In the genomic region with DNA sequence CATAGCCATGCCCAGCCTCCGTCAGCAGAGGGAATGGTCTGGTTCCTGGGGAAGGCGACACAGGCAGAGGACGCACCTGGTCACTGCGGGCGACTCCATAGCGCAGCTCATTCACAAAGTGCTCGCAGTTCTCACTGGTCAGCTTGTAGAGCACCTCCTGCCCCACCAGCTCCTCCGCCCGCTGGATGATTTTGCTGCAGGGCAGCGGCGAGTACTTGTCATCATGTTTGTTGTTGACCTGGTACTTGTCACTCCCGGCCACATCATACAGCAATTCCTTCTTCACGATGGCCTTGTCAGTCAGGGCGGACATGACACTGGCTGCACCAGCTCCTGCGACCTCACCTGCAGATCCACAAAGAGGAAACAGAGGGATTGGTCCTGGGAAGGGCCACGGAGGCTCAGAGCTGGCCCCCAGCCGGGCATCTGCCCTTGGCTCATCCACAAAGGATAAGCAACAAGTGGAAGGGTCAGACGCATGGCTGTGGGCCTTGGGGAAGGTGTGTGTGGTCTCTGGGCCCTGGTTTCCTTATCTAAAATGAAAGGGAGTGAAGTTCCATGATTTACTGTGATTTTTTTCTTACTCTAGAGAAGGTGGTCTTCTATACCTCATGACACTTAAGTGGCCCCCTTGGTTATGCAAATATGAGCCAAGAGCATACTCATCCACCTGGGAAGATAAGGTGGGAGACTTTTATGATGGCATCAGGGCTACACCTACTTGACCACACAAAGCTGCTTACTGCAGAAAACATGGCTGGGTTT, we compare ENCODE assay signal across 2 cellular contexts.
TF ChIP-seq lines count a peak whose summit lies in the region.

No MANE protein-coding gene starts in this region.

TF ChIP-seq in WTC11, 78 proteins besides CTCF, POLR2A, EP300 and RAD21:
- TF ChIP-seq NR2C2 (CRISPR knock-in tag; IDR thresholded peaks at IDR 0.05) = no peak
- no peak for TF ChIP-seq ZNF396 (CRISPR knock-in tag; IDR thresholded peaks at IDR 0.05; ENCODE audit: borderline replicate concordance)
- TF ChIP-seq, protein P1, sequence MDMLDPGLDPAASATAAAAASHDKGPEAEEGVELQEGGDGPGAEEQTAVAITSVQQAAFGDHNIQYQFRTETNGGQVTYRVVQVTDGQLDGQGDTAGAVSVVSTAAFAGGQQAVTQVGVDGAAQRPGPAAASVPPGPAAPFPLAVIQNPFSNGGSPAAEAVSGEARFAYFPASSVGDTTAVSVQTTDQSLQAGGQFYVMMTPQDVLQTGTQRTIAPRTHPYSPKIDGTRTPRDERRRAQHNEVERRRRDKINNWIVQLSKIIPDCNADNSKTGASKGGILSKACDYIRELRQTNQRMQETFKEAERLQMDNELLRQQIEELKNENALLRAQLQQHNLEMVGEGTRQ (CRISPR knock-in tag; IDR thresholded peaks at IDR 0.05) = no peak
- TF ChIP-seq, protein P2, sequence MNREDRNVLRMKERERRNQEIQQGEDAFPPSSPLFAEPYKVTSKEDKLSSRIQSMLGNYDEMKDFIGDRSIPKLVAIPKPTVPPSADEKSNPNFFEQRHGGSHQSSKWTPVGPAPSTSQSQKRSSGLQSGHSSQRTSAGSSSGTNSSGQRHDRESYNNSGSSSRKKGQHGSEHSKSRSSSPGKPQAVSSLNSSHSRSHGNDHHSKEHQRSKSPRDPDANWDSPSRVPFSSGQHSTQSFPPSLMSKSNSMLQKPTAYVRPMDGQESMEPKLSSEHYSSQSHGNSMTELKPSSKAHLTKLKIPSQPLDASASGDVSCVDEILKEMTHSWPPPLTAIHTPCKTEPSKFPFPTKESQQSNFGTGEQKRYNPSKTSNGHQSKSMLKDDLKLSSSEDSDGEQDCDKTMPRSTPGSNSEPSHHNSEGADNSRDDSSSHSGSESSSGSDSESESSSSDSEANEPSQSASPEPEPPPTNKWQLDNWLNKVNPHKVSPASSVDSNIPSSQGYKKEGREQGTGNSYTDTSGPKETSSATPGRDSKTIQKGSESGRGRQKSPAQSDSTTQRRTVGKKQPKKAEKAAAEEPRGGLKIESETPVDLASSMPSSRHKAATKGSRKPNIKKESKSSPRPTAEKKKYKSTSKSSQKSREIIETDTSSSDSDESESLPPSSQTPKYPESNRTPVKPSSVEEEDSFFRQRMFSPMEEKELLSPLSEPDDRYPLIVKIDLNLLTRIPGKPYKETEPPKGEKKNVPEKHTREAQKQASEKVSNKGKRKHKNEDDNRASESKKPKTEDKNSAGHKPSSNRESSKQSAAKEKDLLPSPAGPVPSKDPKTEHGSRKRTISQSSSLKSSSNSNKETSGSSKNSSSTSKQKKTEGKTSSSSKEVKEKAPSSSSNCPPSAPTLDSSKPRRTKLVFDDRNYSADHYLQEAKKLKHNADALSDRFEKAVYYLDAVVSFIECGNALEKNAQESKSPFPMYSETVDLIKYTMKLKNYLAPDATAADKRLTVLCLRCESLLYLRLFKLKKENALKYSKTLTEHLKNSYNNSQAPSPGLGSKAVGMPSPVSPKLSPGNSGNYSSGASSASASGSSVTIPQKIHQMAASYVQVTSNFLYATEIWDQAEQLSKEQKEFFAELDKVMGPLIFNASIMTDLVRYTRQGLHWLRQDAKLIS (CRISPR knock-in tag; IDR thresholded peaks at IDR 0.05; ENCODE audit: borderline replicate concordance) = no peak
- no peak for TF ChIP-seq CREB1 (CRISPR knock-in tag; IDR thresholded peaks at IDR 0.05)
- TF ChIP-seq, protein P3, sequence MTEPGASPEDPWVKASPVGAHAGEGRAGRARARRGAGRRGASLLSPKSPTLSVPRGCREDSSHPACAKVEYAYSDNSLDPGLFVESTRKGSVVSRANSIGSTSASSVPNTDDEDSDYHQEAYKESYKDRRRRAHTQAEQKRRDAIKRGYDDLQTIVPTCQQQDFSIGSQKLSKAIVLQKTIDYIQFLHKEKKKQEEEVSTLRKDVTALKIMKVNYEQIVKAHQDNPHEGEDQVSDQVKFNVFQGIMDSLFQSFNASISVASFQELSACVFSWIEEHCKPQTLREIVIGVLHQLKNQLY (CRISPR knock-in tag; IDR thresholded peaks at IDR 0.05) = no peak
- no peak for TF ChIP-seq GABPB1 (CRISPR knock-in tag; IDR thresholded peaks at IDR 0.05)
- TF ChIP-seq, protein P4, sequence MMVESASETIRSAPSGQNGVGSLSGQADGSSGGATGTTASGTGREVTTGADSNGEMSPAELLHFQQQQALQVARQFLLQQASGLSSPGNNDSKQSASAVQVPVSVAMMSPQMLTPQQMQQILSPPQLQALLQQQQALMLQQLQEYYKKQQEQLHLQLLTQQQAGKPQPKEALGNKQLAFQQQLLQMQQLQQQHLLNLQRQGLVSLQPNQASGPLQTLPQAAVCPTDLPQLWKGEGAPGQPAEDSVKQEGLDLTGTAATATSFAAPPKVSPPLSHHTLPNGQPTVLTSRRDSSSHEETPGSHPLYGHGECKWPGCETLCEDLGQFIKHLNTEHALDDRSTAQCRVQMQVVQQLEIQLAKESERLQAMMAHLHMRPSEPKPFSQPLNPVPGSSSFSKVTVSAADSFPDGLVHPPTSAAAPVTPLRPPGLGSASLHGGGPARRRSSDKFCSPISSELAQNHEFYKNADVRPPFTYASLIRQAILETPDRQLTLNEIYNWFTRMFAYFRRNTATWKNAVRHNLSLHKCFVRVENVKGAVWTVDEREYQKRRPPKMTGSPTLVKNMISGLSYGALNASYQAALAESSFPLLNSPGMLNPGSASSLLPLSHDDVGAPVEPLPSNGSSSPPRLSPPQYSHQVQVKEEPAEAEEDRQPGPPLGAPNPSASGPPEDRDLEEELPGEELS (CRISPR knock-in tag; IDR thresholded peaks at IDR 0.05) = no peak
- TF ChIP-seq, protein P5, sequence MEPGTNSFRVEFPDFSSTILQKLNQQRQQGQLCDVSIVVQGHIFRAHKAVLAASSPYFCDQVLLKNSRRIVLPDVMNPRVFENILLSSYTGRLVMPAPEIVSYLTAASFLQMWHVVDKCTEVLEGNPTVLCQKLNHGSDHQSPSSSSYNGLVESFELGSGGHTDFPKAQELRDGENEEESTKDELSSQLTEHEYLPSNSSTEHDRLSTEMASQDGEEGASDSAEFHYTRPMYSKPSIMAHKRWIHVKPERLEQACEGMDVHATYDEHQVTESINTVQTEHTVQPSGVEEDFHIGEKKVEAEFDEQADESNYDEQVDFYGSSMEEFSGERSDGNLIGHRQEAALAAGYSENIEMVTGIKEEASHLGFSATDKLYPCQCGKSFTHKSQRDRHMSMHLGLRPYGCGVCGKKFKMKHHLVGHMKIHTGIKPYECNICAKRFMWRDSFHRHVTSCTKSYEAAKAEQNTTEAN (CRISPR knock-in tag; IDR thresholded peaks at IDR 0.05) = no peak
- no peak for TF ChIP-seq TEAD4 (CRISPR knock-in tag; IDR thresholded peaks at IDR 0.05)
- no peak for TF ChIP-seq ESRRA (CRISPR knock-in tag; IDR thresholded peaks at IDR 0.05; ENCODE audit: borderline replicate concordance)
- no peak for TF ChIP-seq ZNF138 (CRISPR knock-in tag; conservative IDR thresholded peaks at IDR 0.05)
- TF ChIP-seq RORB (CRISPR knock-in tag; IDR thresholded peaks at IDR 0.05) = no peak
- no peak for TF ChIP-seq CBFB (CRISPR knock-in tag; IDR thresholded peaks at IDR 0.05; ENCODE audit: low read depth)
- TF ChIP-seq, protein P6, sequence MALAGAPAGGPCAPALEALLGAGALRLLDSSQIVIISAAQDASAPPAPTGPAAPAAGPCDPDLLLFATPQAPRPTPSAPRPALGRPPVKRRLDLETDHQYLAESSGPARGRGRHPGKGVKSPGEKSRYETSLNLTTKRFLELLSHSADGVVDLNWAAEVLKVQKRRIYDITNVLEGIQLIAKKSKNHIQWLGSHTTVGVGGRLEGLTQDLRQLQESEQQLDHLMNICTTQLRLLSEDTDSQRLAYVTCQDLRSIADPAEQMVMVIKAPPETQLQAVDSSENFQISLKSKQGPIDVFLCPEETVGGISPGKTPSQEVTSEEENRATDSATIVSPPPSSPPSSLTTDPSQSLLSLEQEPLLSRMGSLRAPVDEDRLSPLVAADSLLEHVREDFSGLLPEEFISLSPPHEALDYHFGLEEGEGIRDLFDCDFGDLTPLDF (CRISPR knock-in tag; IDR thresholded peaks at IDR 0.05) = no peak

TF ChIP-seq in H1, 55 proteins besides CTCF, POLR2A, EP300 and RAD21:
- TF ChIP-seq SUZ12 (IDR thresholded peaks at IDR 0.05; ENCODE audit: low read length) (no peak), CTBP2 (IDR thresholded peaks at IDR 0.05; ENCODE audit: borderline replicate concordance, insufficient read depth, insufficient read length, low read length) (no peak), CREB1 (IDR thresholded peaks at IDR 0.05) (no peak), GTF2F1 (IDR thresholded peaks at IDR 0.05; ENCODE audit: borderline replicate concordance, low read depth, low read length) (no peak), JUND (IDR thresholded peaks at IDR 0.05; ENCODE audit: low read length) (no peak), SAP30 (IDR thresholded peaks at IDR 0.05; ENCODE audit: insufficient read depth, insufficient replicate concordance, low read length) (no peak)
- TF ChIP-seq, protein P7, sequence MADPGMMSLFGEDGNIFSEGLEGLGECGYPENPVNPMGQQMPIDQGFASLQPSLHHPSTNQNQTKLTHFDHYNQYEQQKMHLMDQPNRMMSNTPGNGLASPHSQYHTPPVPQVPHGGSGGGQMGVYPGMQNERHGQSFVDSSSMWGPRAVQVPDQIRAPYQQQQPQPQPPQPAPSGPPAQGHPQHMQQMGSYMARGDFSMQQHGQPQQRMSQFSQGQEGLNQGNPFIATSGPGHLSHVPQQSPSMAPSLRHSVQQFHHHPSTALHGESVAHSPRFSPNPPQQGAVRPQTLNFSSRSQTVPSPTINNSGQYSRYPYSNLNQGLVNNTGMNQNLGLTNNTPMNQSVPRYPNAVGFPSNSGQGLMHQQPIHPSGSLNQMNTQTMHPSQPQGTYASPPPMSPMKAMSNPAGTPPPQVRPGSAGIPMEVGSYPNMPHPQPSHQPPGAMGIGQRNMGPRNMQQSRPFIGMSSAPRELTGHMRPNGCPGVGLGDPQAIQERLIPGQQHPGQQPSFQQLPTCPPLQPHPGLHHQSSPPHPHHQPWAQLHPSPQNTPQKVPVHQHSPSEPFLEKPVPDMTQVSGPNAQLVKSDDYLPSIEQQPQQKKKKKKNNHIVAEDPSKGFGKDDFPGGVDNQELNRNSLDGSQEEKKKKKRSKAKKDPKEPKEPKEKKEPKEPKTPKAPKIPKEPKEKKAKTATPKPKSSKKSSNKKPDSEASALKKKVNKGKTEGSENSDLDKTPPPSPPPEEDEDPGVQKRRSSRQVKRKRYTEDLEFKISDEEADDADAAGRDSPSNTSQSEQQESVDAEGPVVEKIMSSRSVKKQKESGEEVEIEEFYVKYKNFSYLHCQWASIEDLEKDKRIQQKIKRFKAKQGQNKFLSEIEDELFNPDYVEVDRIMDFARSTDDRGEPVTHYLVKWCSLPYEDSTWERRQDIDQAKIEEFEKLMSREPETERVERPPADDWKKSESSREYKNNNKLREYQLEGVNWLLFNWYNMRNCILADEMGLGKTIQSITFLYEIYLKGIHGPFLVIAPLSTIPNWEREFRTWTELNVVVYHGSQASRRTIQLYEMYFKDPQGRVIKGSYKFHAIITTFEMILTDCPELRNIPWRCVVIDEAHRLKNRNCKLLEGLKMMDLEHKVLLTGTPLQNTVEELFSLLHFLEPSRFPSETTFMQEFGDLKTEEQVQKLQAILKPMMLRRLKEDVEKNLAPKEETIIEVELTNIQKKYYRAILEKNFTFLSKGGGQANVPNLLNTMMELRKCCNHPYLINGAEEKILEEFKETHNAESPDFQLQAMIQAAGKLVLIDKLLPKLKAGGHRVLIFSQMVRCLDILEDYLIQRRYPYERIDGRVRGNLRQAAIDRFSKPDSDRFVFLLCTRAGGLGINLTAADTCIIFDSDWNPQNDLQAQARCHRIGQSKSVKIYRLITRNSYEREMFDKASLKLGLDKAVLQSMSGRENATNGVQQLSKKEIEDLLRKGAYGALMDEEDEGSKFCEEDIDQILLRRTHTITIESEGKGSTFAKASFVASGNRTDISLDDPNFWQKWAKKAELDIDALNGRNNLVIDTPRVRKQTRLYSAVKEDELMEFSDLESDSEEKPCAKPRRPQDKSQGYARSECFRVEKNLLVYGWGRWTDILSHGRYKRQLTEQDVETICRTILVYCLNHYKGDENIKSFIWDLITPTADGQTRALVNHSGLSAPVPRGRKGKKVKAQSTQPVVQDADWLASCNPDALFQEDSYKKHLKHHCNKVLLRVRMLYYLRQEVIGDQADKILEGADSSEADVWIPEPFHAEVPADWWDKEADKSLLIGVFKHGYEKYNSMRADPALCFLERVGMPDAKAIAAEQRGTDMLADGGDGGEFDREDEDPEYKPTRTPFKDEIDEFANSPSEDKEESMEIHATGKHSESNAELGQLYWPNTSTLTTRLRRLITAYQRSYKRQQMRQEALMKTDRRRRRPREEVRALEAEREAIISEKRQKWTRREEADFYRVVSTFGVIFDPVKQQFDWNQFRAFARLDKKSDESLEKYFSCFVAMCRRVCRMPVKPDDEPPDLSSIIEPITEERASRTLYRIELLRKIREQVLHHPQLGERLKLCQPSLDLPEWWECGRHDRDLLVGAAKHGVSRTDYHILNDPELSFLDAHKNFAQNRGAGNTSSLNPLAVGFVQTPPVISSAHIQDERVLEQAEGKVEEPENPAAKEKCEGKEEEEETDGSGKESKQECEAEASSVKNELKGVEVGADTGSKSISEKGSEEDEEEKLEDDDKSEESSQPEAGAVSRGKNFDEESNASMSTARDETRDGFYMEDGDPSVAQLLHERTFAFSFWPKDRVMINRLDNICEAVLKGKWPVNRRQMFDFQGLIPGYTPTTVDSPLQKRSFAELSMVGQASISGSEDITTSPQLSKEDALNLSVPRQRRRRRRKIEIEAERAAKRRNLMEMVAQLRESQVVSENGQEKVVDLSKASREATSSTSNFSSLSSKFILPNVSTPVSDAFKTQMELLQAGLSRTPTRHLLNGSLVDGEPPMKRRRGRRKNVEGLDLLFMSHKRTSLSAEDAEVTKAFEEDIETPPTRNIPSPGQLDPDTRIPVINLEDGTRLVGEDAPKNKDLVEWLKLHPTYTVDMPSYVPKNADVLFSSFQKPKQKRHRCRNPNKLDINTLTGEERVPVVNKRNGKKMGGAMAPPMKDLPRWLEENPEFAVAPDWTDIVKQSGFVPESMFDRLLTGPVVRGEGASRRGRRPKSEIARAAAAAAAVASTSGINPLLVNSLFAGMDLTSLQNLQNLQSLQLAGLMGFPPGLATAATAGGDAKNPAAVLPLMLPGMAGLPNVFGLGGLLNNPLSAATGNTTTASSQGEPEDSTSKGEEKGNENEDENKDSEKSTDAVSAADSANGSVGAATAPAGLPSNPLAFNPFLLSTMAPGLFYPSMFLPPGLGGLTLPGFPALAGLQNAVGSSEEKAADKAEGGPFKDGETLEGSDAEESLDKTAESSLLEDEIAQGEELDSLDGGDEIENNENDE (IDR thresholded peaks at IDR 0.05; ENCODE audit: insufficient replicate concordance, low read length) = no peak
